Comparison of ENCODE assay signal across 8 cellular contexts in the genomic region with DNA sequence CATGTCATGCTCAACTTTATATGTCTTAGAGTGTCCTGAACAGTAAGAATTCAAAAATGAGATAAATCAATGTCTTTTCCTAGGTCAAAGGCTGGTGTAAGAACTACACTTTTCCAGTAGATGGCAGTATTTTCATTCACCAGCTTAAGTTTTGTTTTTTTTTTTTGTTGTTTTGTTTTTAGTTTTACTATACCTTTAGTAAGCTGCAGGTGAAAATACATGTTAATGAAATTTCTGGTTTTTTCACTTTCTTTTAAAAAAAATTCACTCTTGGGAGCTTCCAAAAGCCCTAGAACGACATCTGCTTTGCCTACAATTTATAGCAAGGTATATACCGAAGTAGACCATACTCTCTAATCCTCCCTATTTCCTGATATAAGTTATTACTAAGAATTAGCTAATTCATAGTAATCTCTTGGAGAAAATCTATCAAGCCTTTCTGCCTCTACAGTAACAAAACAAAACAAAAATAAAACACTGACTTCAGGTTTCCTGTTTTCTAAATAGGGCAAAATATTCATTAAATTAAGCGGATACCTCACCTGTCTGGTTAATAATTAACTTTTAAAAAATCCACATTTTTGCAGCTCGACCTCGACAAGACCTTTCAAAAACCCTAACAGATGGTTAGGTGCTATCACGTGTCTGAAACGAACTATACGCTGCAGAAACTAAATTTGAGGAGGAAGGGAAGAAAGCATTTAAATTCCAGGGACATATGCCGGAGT. TPM values are rescaled to one million over a fixed set of nuclear protein-coding genes. Genes with fewer than 3 reads are reported as not detected.
A peak's percentile ranks its signal among the peaks of the same experiment; 100 is the strongest.
DNase-seq lines count a peak whose midpoint lies in the region; ATAC-seq and TF ChIP-seq lines count a peak whose summit lies in the region.

No MANE protein-coding gene starts in this region.

- DNase-seq in EL (peak; percentile 51), SJSA1 (ENCODE audit: low read depth in 1 of 2, low spot score in 2 of 2) (peak in 1 of 2 experiments; percentile 65), epithelial cell of esophagus (ENCODE audit: low read depth) (peak; percentile 51), left lobe of liver (ENCODE audit: low spot score) (no peak), UCSD-AML1 (lab: John Stamatoyannopoulos, UW; ENCODE audit: unreplicated experiment) (no peak)

- H2AFZ ChIP-seq in neuron (ENCODE audit: low read depth, low read length), result peak overlapping the region; percentile 80

- H3K27ac ChIP-seq in SJSA1, result peak overlapping the region; percentile 95; the same call in 1 of the 2 replicates

- no peak for ATAC-seq in left lobe of liver
- ATAC-seq in GM21360 (IDR thresholded peaks at IDR 0.05; ENCODE audit: unreplicated experiment), result no peak

- H3K27me3 ChIP-seq in SJSA1 (replicated peaks) (no peaks in the 10 kb centered on the region), neuron (ENCODE audit: insufficient read depth, low read length) (no peaks in the 10 kb centered on the region)

- TF ChIP-seq CTCF in epithelial cell of esophagus (IDR thresholded peaks at IDR 0.05; ENCODE audit: insufficient read depth, low read depth, low read length, missing control alignments), result peak; percentile 63

- H3K36me3 ChIP-seq in SJSA1, result peaks cover 17% of the 10 kb centered on the region
- H3K36me3 ChIP-seq in neuron (ENCODE audit: insufficient read depth, low read length), result no peaks in the 10 kb centered on the region

- H3K4me1 ChIP-seq in SJSA1 (replicated peaks), result peaks cover 36% of the 10 kb centered on the region
- peaks cover 20% of the 10 kb centered on the region for H3K4me1 ChIP-seq in neuron (ENCODE audit: insufficient read depth, low read length)

- H3K4me3 ChIP-seq in SJSA1, result peak overlapping the region; percentile 95
- peak overlapping the region; percentile 61 for H3K4me3 ChIP-seq in epithelial cell of esophagus (ENCODE audit: low read length)
- H3K4me3 ChIP-seq in neuron (ENCODE audit: low read length), result peak overlapping the region; percentile 74

- TF ChIP-seq RAD21 in Ishikawa (IDR thresholded peaks at IDR 0.05; ENCODE audit: low read depth), result peak; percentile 75

- no peak for TF ChIP-seq EP300 in Ishikawa (IDR thresholded peaks at IDR 0.05; ENCODE audit: borderline replicate concordance)

- H3K9me3 ChIP-seq in SJSA1 (replicated peaks), result no peaks in the 10 kb centered on the region
- no peaks in the 10 kb centered on the region for H3K9me3 ChIP-seq in neuron (ENCODE audit: low read length)

TF ChIP-seq in Ishikawa, 13 proteins besides CTCF, POLR2A, EP300 and RAD21:
- TF ChIP-seq CEBPB (IDR thresholded peaks at IDR 0.05), result no peak
- TF ChIP-seq, protein P1, sequence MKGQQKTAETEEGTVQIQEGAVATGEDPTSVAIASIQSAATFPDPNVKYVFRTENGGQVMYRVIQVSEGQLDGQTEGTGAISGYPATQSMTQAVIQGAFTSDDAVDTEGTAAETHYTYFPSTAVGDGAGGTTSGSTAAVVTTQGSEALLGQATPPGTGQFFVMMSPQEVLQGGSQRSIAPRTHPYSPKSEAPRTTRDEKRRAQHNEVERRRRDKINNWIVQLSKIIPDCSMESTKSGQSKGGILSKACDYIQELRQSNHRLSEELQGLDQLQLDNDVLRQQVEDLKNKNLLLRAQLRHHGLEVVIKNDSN (IDR thresholded peaks at IDR 0.05), result 0 out of 2 replicates have a peak, but pooled peaks have one; percentile 7
- TF ChIP-seq, protein P2, sequence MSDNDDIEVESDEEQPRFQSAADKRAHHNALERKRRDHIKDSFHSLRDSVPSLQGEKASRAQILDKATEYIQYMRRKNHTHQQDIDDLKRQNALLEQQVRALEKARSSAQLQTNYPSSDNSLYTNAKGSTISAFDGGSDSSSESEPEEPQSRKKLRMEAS (IDR thresholded peaks at IDR 0.05), result no peak

RNA-seq across cellular contexts. Expression of a gene that starts 2.7 kb away (rescaled TPM):
- total RNA-seq in SJSA1 (2014; rRNA removed; shearing (Covaris generic)), result 22.5 and 31.6 TPM in 2 replicates
- total RNA-seq in left lobe of liver, result 25.9 TPM

RNA-seq across cellular contexts. Expression of a gene that starts 54.5 kb away (rescaled TPM):
- 6.5 and 17.3 TPM in 2 replicates for total RNA-seq in SJSA1 (2014; rRNA removed; shearing (Covaris generic))
- 6.1 TPM for total RNA-seq in left lobe of liver

Comparison
In these comparisons a context has a peak if more than half of its experiments do, and no peak if none do; other contexts are left out.
1. DNase-seq: peak in EL (single experiment) and epithelial cell of esophagus (single experiment); none in left lobe of liver (single experiment) and UCSD-AML1 (single experiment).
2. Peak in every context shown above with its lines, with median percentiles within 50 percentile points of each other: H3K4me3 ChIP-seq.